Comparison of ENCODE assay signal across 8 cellular contexts in the genomic region with DNA sequence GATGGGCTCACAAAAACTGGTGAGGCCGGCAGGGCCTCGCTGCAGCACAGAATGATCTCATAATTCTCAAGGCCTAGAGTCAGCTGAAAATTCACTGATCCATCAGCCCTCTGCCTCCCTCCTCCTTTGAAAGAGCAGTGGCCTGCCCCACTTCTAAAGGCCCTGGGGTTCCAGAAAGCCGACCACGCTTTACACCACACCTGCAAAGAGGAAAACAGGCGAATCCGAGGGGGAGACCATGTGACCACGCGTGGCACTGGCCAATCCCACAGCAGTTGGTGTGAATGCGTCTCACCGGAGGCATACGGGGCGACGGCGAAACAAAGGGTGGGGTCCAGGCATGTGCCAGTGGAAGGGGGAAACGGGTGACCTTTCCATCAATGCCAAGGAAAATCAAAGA.
A peak's percentile ranks its signal among the peaks of the same experiment; 100 is the strongest.
DNase-seq lines count a peak whose midpoint lies in the region; ATAC-seq and TF ChIP-seq lines count a peak whose summit lies in the region.
"Not testable (repeated sequence)": the region's sequence is repeated elsewhere in the genome, so short reads cannot be mapped to it uniquely, and the experiment has no call there.

No MANE protein-coding gene starts in this region.

- TF ChIP-seq CTCF in GM12865 (IDR thresholded peaks at IDR 0.05; ENCODE audit: insufficient read depth, low read depth, low read length, missing control alignments); astrocyte of the cerebellum (IDR thresholded peaks at IDR 0.05; ENCODE audit: low read depth, low read length, missing control alignments); fibroblast of mammary gland (conservative IDR thresholded peaks at IDR 0.05; ENCODE audit: control insufficient read depth, insufficient read depth, low read depth, low read length); lower lobe of right lung (IDR thresholded peaks at IDR 0.05); uterus (IDR thresholded peaks at IDR 0.05): not testable (repeated sequence)

- H3K27me3 Mint-ChIP-seq in IgD-negative memory B cell; activated CD4-positive, alpha-beta memory T cell treated with anti-CD3 and anti-CD28 coated beads, Interleukin-2, amount 10 ng/mL, durations not matched to agents 7 days and 5 days: not testable (repeated sequence)

- not testable (repeated sequence) for H3K4me1 Mint-ChIP-seq in IgD-negative memory B cell; activated CD4-positive, alpha-beta memory T cell treated with anti-CD3 and anti-CD28 coated beads, Interleukin-2, amount 10 ng/mL, durations not matched to agents 7 days and 5 days

- intact Hi-C loops in lower lobe of right lung (cut with DNase I); sciatic nerve (cut with DNase I); uterus (cut with DNase I; ENCODE audit: low total_unique reads): not testable (repeated sequence)

- in situ Hi-C loops in astrocyte of the cerebellum (cut with HindIII; ENCODE audit: low sequenced_read_pairs), result not testable (repeated sequence)

- DNase-seq in GM12865 (ENCODE audit: low read depth); astrocyte of the cerebellum (ENCODE audit: low read depth); fibroblast of mammary gland (ENCODE audit: low read depth): not testable (repeated sequence)
- peak; percentile 28 for DNase-seq in activated CD4-positive, alpha-beta memory T cell treated with anti-CD3 and anti-CD28 coated beads, Interleukin-2, amount 10 ng/mL, durations not matched to agents 7 days and 5 days
- DNase-seq in lower lobe of right lung, result peak; percentile 20
- DNase-seq in sciatic nerve (ENCODE audit: low spot score), result peak; percentile 54
- DNase-seq in uterus, result peak; percentile 12 to 15

- CTCF ChIA-PET in activated CD4-positive, alpha-beta memory T cell treated with anti-CD3 and anti-CD28 coated beads, Interleukin-2, amount 10 ng/mL, durations not matched to agents 7 days and 5 days (lab: Charles Lee), result not testable (repeated sequence)

- H3K27ac ChIP-seq in lower lobe of right lung, uterus: not testable (repeated sequence)

- not testable (repeated sequence) for H3K9me3 Mint-ChIP-seq in IgD-negative memory B cell; activated CD4-positive, alpha-beta memory T cell treated with anti-CD3 and anti-CD28 coated beads, Interleukin-2, amount 10 ng/mL, durations not matched to agents 7 days and 5 days

- not testable (repeated sequence) for TF ChIP-seq POLR2A in uterus (IDR thresholded peaks at IDR 0.05)

- H3K4me3 Mint-ChIP-seq in IgD-negative memory B cell, result peak overlapping the region; percentile 65 to 86 (median 73)
- H3K4me3 Mint-ChIP-seq in activated CD4-positive, alpha-beta memory T cell treated with anti-CD3 and anti-CD28 coated beads, Interleukin-2, amount 10 ng/mL, durations not matched to agents 7 days and 5 days, result peak overlapping the region; percentile 83

- H3K4me1 ChIP-seq in lower lobe of right lung, uterus: not testable (repeated sequence)

- H3K27me3 ChIP-seq in lower lobe of right lung (ENCODE audit: low read depth); uterus: not testable (repeated sequence)

- H3K9me3 ChIP-seq in lower lobe of right lung, uterus: not testable (repeated sequence)

- ATAC-seq in lower lobe of right lung (peak; percentile 50 to 54), sciatic nerve (peak; percentile 29)

- not testable (repeated sequence) for H3K36me3 Mint-ChIP-seq in IgD-negative memory B cell; activated CD4-positive, alpha-beta memory T cell treated with anti-CD3 and anti-CD28 coated beads, Interleukin-2, amount 10 ng/mL, durations not matched to agents 7 days and 5 days (ENCODE audit: low read depth)

- POLR2A ChIA-PET in activated CD4-positive, alpha-beta memory T cell treated with anti-CD3 and anti-CD28 coated beads, Interleukin-2, amount 10 ng/mL, durations not matched to agents 7 days and 5 days (lab: Charles Lee), result not testable (repeated sequence)

- H3K4me3 ChIP-seq in GM12865 (ENCODE audit: low read depth, low read length) (peak overlapping the region; percentile 44), astrocyte of the cerebellum (ENCODE audit: low read depth, low read length) (peak overlapping the region; percentile 28), fibroblast of mammary gland (ENCODE audit: control insufficient read depth, low read depth, low read length) (peak overlapping the region; percentile 36), lower lobe of right lung (peak overlapping the region; percentile 46)
- H3K4me3 ChIP-seq in uterus, result not testable (repeated sequence)

- not testable (repeated sequence) for H3K27ac Mint-ChIP-seq in IgD-negative memory B cell
- H3K27ac Mint-ChIP-seq in activated CD4-positive, alpha-beta memory T cell treated with anti-CD3 and anti-CD28 coated beads, Interleukin-2, amount 10 ng/mL, durations not matched to agents 7 days and 5 days, result peak overlapping the region; percentile 47

- H3K36me3 ChIP-seq in lower lobe of right lung, uterus: not testable (repeated sequence)
